In genomic region chr20:61355585-61355984, GRCh38 we compare ENCODE assay signal across 13 cellular contexts.
DNase-seq lines count a peak whose midpoint lies in the region; ATAC-seq and TF ChIP-seq lines count a peak whose summit lies in the region.
"Had no signal": no experiment of that assay in that cellular context is flagged by ENCODE, and none has a peak within 500 bp of the region (broad histone marks: within the 10 kb centered on the region; RNA-seq: fewer than 3 reads in every experiment).

No MANE protein-coding gene starts in this region.

- DNase-seq in cardiac septum (ENCODE audit: low spot score) (peak; percentile 17), Right ventricle myocardium superior (no peak), RWPE2 (ENCODE audit: low spot score) (peak; percentile 53), neural progenitor cell (ENCODE audit: low spot score) (no peak), HuH-7 (ENCODE audit: low spot score) (no peak), sciatic nerve (ENCODE audit: low spot score) (no peak)
- DNase-seq: Caco-2; CD4-positive, CD25-positive, alpha-beta regulatory T cell; GF-D8; HCEC 1CT had no signal

- peaks cover 4% of the 10 kb centered on the region for H3K27me3 Mint-ChIP-seq in neural progenitor cell (ENCODE audit: insufficient read depth, low read depth)
- H3K27me3 Mint-ChIP-seq: B cell; CD4-positive, CD25-positive, alpha-beta regulatory T cell had no signal

- peaks cover 1% of the 10 kb centered on the region for H3K36me3 Mint-ChIP-seq in neural progenitor cell
- H3K36me3 Mint-ChIP-seq: CD4-positive, CD25-positive, alpha-beta regulatory T cell had no signal

- H3K27me3 ChIP-seq in RWPE2 (ENCODE audit: insufficient read depth, poor library complexity, severe bottlenecking) = no peaks in the 10 kb centered on the region
- H3K27me3 ChIP-seq in neural progenitor cell = peaks cover 12% of the 10 kb centered on the region

- H3K4me1 Mint-ChIP-seq in neural progenitor cell = peaks cover 77% of the 10 kb centered on the region
- H3K4me1 Mint-ChIP-seq: B cell had no signal

- H3K79me2 ChIP-seq in neural progenitor cell (ENCODE audit: low read depth) = no peaks in the 10 kb centered on the region

- no peak overlapping the region for H3K4me2 ChIP-seq in neural progenitor cell
- H3K4me2 ChIP-seq: GM23338 had no signal

- H3F3A ChIP-seq in neural progenitor cell (ENCODE audit: low read depth) = peaks cover 9% of the 10 kb centered on the region

- no peaks in the 10 kb centered on the region for H4K20me1 ChIP-seq in neural progenitor cell (ENCODE audit: low read depth)

- H3K9ac ChIP-seq in neural progenitor cell = no peak overlapping the region

- ATAC-seq in Right ventricle myocardium superior (ENCODE audit: poor library complexity) = no peak
- no peak for ATAC-seq in RWPE2 (ENCODE audit: low read depth)
- no peak for ATAC-seq in HG03460 (IDR thresholded peaks at IDR 0.05; ENCODE audit: unreplicated experiment)
- no peak for ATAC-seq in sciatic nerve
- ATAC-seq: GM23338 had no signal

- H3K27ac ChIP-seq in RWPE2 (ENCODE audit: poor library complexity, severe bottlenecking) = no peak overlapping the region
- H3K27ac ChIP-seq in neural progenitor cell = no peak overlapping the region

- TF ChIP-seq CTCF in RWPE2 (IDR thresholded peaks at IDR 0.05; ENCODE audit: poor library complexity, severe bottlenecking) (no peak), neural progenitor cell (IDR thresholded peaks at IDR 0.05) (no peak)

- H3K36me3 ChIP-seq in RWPE2 (ENCODE audit: low read depth) (peaks cover 42% of the 10 kb centered on the region), neural progenitor cell (no peaks in the 10 kb centered on the region)

- intact Hi-C loops in cardiac septum (cut with DNase I) (no loop called here), Right ventricle myocardium superior (cut with DNase I) (no loop called here), sciatic nerve (cut with DNase I) (no loop called here)

- H3K9me3 Mint-ChIP-seq in neural progenitor cell = no peaks in the 10 kb centered on the region
- H3K9me3 Mint-ChIP-seq: GM23338 had no signal

- H2AFZ ChIP-seq in neural progenitor cell (replicated peaks) = no peak overlapping the region
- H2AFZ ChIP-seq: GM23338 had no signal

- peak overlapping the region; percentile 88 for H3K27ac Mint-ChIP-seq in neural progenitor cell
- H3K27ac Mint-ChIP-seq: B cell; CD4-positive, CD25-positive, alpha-beta regulatory T cell; GM23338 had no signal

- no peak overlapping the region for H3K4me3 ChIP-seq in RWPE2 (ENCODE audit: severe bottlenecking)
- H3K4me3 ChIP-seq in neural progenitor cell = no peak overlapping the region
- H3K4me3 ChIP-seq: GM23338 had no signal

- H3K4me1 ChIP-seq in RWPE2 (ENCODE audit: insufficient read depth, poor library complexity, severe bottlenecking) (peaks cover 24% of the 10 kb centered on the region), neural progenitor cell (peaks cover 43% of the 10 kb centered on the region)
- H3K4me1 ChIP-seq: Caco-2 had no signal

- no peak overlapping the region for H3K4me3 Mint-ChIP-seq in neural progenitor cell
- H3K4me3 Mint-ChIP-seq: B cell; CD4-positive, CD25-positive, alpha-beta regulatory T cell; GM23338 had no signal

- H3K9me3 ChIP-seq in RWPE2 (ENCODE audit: severe bottlenecking) (no peaks in the 10 kb centered on the region), neural progenitor cell (ENCODE audit: low read depth) (no peaks in the 10 kb centered on the region)

Comparison
In these comparisons a context has a peak if more than half of its experiments do, and no peak if none do; other contexts are left out.
1. DNase-seq: peak in cardiac septum (single experiment) and RWPE2 (single experiment); none in Right ventricle myocardium superior (single experiment), neural progenitor cell (single experiment), HuH-7 (single experiment) and sciatic nerve (single experiment).